Comparison of ENCODE assay signal across 38 cellular contexts in genomic region chr3:4313606-4314308, GRCh38. TPM values are rescaled to one million over a fixed set of nuclear protein-coding genes. Genes with fewer than 3 reads are reported as not detected.
DNase-seq lines count a peak whose midpoint lies in the region; ATAC-seq, FAIRE-seq and TF ChIP-seq lines count a peak whose summit lies in the region.
"Had no signal": no experiment of that assay in that cellular context is flagged by ENCODE, and none has a peak within 500 bp of the region (broad histone marks: within the 10 kb centered on the region; RNA-seq: fewer than 3 reads in every experiment).

No MANE protein-coding gene starts in this region.

- H3K4me3 Mint-ChIP-seq in astrocyte (ENCODE audit: unreplicated experiment) = no peak overlapping the region
- H3K4me3 Mint-ChIP-seq in activated naive CD4-positive, alpha-beta T cell treated with anti-CD3 and anti-CD28 coated beads, Interleukin-2, amount 10 ng/mL, durations not matched to agents 7 days and 5 days = no peak overlapping the region
- H3K4me3 Mint-ChIP-seq: activated CD4-positive, alpha-beta T cell treated with anti-CD3 and anti-CD28 coated beads, Interleukin-2, amount 10 ng/mL, durations not matched to agents 24 days and 14 days; neural progenitor cell; stimulated activated memory B cell treated with anti-CD40 and anti-IgM and Interleukin-4, amounts not matched to agents 10 μg/mL and 1 μg/mL and 100 μg/mL, for 72 hours; T-helper 2 cell treated with Interferon-gamma antibody and Interleukin-4, amounts not matched to agents 5 μg/mL and 100 μg/mL, for 36 hours had no signal

- in situ Hi-C loops in HepG2 (cut with HindIII; ENCODE audit: extremely low pct_ligation_motif_present, low pct_unique_long_range_greater_than_20kb) = no loop called here

- H3K27me3 Mint-ChIP-seq in astrocyte (ENCODE audit: low read depth, unreplicated experiment) = no peaks in the 10 kb centered on the region
- H3K27me3 Mint-ChIP-seq in activated naive CD4-positive, alpha-beta T cell treated with anti-CD3 and anti-CD28 coated beads, Interleukin-2, amount 10 ng/mL, durations not matched to agents 7 days and 5 days = no peaks in the 10 kb centered on the region
- H3K27me3 Mint-ChIP-seq: activated CD4-positive, alpha-beta T cell treated with anti-CD3 and anti-CD28 coated beads, Interleukin-2, amount 10 ng/mL, durations not matched to agents 24 days and 14 days; stimulated activated memory B cell treated with anti-CD40 and anti-IgM and Interleukin-4, amounts not matched to agents 10 μg/mL and 1 μg/mL and 100 μg/mL, for 72 hours had no signal

- intact Hi-C loops in HepG2 (cut with micrococcal nuclease; ENCODE audit: unreplicated experiment) (no loop called here), right lobe of liver (cut with DNase I) (no loop called here), dorsolateral prefrontal cortex (cut with DNase I) (no loop called here)

- TF ChIP-seq EP300 in HepG2 (IDR thresholded peaks at IDR 0.05; ENCODE audit: low read depth in 2 of 2, low read length in 2 of 2) (no peak), HepG2 (CRISPR knock-in tag; IDR thresholded peaks at IDR 0.05; ENCODE audit: borderline replicate concordance) (no peak)

- FAIRE-seq in HepG2 (lab: Jason Lieb, UNC) (peak; percentile 32), astrocyte (lab: Jason Lieb, UNC) (peak; percentile 41)
- FAIRE-seq: colon, pancreas had no signal

- peaks cover 14% of the 10 kb centered on the region for H3K36me3 Mint-ChIP-seq in astrocyte (ENCODE audit: low read depth, unreplicated experiment)
- H3K36me3 Mint-ChIP-seq in activated naive CD4-positive, alpha-beta T cell treated with anti-CD3 and anti-CD28 coated beads, Interleukin-2, amount 10 ng/mL, durations not matched to agents 7 days and 5 days = peaks cover 24% of the 10 kb centered on the region

- no peaks in the 10 kb centered on the region for H4K20me1 ChIP-seq in HepG2 (ENCODE audit: insufficient read depth, low read length)
- peaks cover 9% of the 10 kb centered on the region for H4K20me1 ChIP-seq in astrocyte (ENCODE audit: insufficient read depth, low read length)

- TF ChIP-seq POLR2A in HepG2 (IDR thresholded peaks at IDR 0.05; ENCODE audit: insufficient read depth in 1 of 2, low read depth in 2 of 2, low read length in 2 of 2) (no peak), right lobe of liver (IDR thresholded peaks at IDR 0.05) (no peak)

- no peak overlapping the region for H3K4me3 ChIP-seq in HepG2 (replicated peaks in 1 of 3; ENCODE audit: insufficient read depth in 1 of 3, low read depth in 2 of 3, low read length in 3 of 3)
- H3K4me3 ChIP-seq in right lobe of liver = no peak overlapping the region
- H3K4me3 ChIP-seq in astrocyte (ENCODE audit: insufficient read depth, low read depth, low read length) = no peak overlapping the region
- H3K4me3 ChIP-seq in dorsolateral prefrontal cortex = no peak overlapping the region
- H3K4me3 ChIP-seq: cardiac muscle cell, esophagus squamous epithelium, gastrocnemius medialis, neural progenitor cell, pancreas had no signal

- peaks cover 11% of the 10 kb centered on the region for H3K4me1 Mint-ChIP-seq in astrocyte (ENCODE audit: low read depth, unreplicated experiment)
- no peaks in the 10 kb centered on the region for H3K4me1 Mint-ChIP-seq in activated naive CD4-positive, alpha-beta T cell treated with anti-CD3 and anti-CD28 coated beads, Interleukin-2, amount 10 ng/mL, durations not matched to agents 7 days and 5 days
- H3K4me1 Mint-ChIP-seq: stimulated activated memory B cell treated with anti-CD40 and anti-IgM and Interleukin-4, amounts not matched to agents 10 μg/mL and 1 μg/mL and 100 μg/mL, for 72 hours had no signal

- TF ChIP-seq CTCF in HepG2 (CRISPR knock-in tag; IDR thresholded peaks at IDR 0.05) (no peak), right lobe of liver (IDR thresholded peaks at IDR 0.05) (no peak), astrocyte (IDR thresholded peaks at IDR 0.05; ENCODE audit: insufficient read depth, low read depth, low read length) (no peak), foreskin keratinocyte (conservative IDR thresholded peaks at IDR 0.05) (no peak), dorsolateral prefrontal cortex (IDR thresholded peaks at IDR 0.05 in 54 of 56, conservative IDR thresholded peaks at IDR 0.05 in 2 of 56; ENCODE audit: low read depth in 1 of 56, partially characterized antibody in 56 of 56) (no peak)

- H3K9ac ChIP-seq in HepG2 (ENCODE audit: insufficient read depth, low read depth, low read length) (no peak overlapping the region), astrocyte (ENCODE audit: low read length) (no peak overlapping the region)
- H3K9ac ChIP-seq: neural progenitor cell had no signal

- H3K27ac ChIP-seq in HepG2 (ENCODE audit: extremely low read length, insufficient read depth, low read length) (peak overlapping the region; percentile 15), right lobe of liver (no peak overlapping the region), astrocyte (ENCODE audit: low read depth, low read length) (no peak overlapping the region), foreskin keratinocyte (no peak overlapping the region), dorsolateral prefrontal cortex (no peak overlapping the region)
- H3K27ac ChIP-seq: 22Rv1, cardiac muscle cell, esophagus squamous epithelium, gastrocnemius medialis, neural progenitor cell, pancreas, VCaP had no signal

- POLR2A ChIA-PET in HepG2 (lab: Yijun Ruan, JAX) = no interaction called here

- H3K27ac Mint-ChIP-seq in astrocyte (ENCODE audit: unreplicated experiment) = no peak overlapping the region
- H3K27ac Mint-ChIP-seq in activated naive CD4-positive, alpha-beta T cell treated with anti-CD3 and anti-CD28 coated beads, Interleukin-2, amount 10 ng/mL, durations not matched to agents 7 days and 5 days = no peak overlapping the region
- H3K27ac Mint-ChIP-seq: activated CD4-positive, alpha-beta T cell treated with anti-CD3 and anti-CD28 coated beads, Interleukin-2, amount 10 ng/mL, durations not matched to agents 24 days and 14 days; activated naive CD4-positive, alpha-beta T cell treated with anti-CD3 and anti-CD28 coated beads, Interleukin-2, amount 50 U/mL, for 72 hours; activated T-helper 2 cell treated with anti-CD3 and anti-CD28 coated beads, Interferon-gamma antibody, Interleukin-2, Interleukin-4, amounts not matched to agents 10 μg/mL and 5 μg/mL and 100 μg/mL, durations not matched to agents 14 hours and 24 hours and 36 hours; neural progenitor cell; stimulated activated memory B cell treated with anti-CD40 and anti-IgM and Interleukin-4, amounts not matched to agents 10 μg/mL and 1 μg/mL and 100 μg/mL, for 72 hours; T-helper 2 cell treated with Interferon-gamma antibody and Interleukin-4, amounts not matched to agents 5 μg/mL and 100 μg/mL, for 36 hours had no signal

- H3K27me3 ChIP-seq in HepG2 (ENCODE audit: control insufficient read depth in 1 of 2, insufficient read depth in 2 of 2, low read length in 2 of 2) (no peaks in the 10 kb centered on the region), right lobe of liver (no peaks in the 10 kb centered on the region), astrocyte (ENCODE audit: insufficient read depth, low read length) (no peaks in the 10 kb centered on the region), foreskin keratinocyte (no peaks in the 10 kb centered on the region), dorsolateral prefrontal cortex (no peaks in the 10 kb centered on the region)
- H3K27me3 ChIP-seq: cardiac muscle cell, esophagus squamous epithelium, gastrocnemius medialis, neural progenitor cell, pancreas had no signal

- peak; percentile 73 for DNase-seq in HepG2 (ENCODE audit: low spot score)
- DNase-seq in right lobe of liver = no peak
- no peak for DNase-seq in astrocyte (ENCODE audit: low read depth)
- DNase-seq in foreskin keratinocyte = no peak
- DNase-seq in activated naive CD4-positive, alpha-beta T cell treated with anti-CD3 and anti-CD28 coated beads, Interleukin-2, amount 10 ng/mL, durations not matched to agents 7 days and 5 days = no peak
- DNase-seq in dorsolateral prefrontal cortex = no peak
- DNase-seq in SK-N-DZ (ENCODE audit: low spot score) = no peak
- DNase-seq: activated CD4-positive, alpha-beta T cell treated with anti-CD3 and anti-CD28 coated beads, Interleukin-2, amount 10 ng/mL, durations not matched to agents 24 days and 14 days; activated CD8-positive, alpha-beta memory T cell treated with anti-CD3 and anti-CD28 coated beads for 24 hours; activated T-cell treated with anti-CD3 and anti-CD28 coated beads for 4 hours; anterior cingulate cortex; Calu3; DND-41; effector CD8-positive, alpha-beta T cell; esophagus squamous epithelium; gastrocnemius medialis; H7; hypothalamus; mesenchymal stem cell; NCI-H1417; NCI-H2029 treated with DMSO at 0.1 percent for 48 hours; NCI-H2227 treated with DMSO at 0.1 percent for 48 hours; NCI-H526 treated with DMSO at 0.1 percent for 48 hours; NK-92 treated with Interleukin-12 subunit alpha and Interleukin-12 subunit beta, amount 100 ng/mL, for 24 hours; pancreas; SHP77 treated with DMSO at 0.1 percent for 48 hours; trophoblast cell had no signal

- H3K9me3 ChIP-seq in HepG2 (ENCODE audit: low read length) (no peaks in the 10 kb centered on the region), right lobe of liver (no peaks in the 10 kb centered on the region), astrocyte (ENCODE audit: insufficient read depth, low read depth, low read length) (no peaks in the 10 kb centered on the region)
- H3K9me3 ChIP-seq: esophagus squamous epithelium, gastrocnemius medialis, pancreas had no signal

- H3K4me1 ChIP-seq in HepG2 (ENCODE audit: insufficient read depth, low read length) (peaks cover 13% of the 10 kb centered on the region), right lobe of liver (no peaks in the 10 kb centered on the region), astrocyte (ENCODE audit: insufficient read depth, low read length) (no peaks in the 10 kb centered on the region), foreskin keratinocyte (no peaks in the 10 kb centered on the region)

- CTCF ChIA-PET in HepG2 (lab: Yijun Ruan, JAX; ENCODE audit: low intra/inter-chr PET ratio, low total read pairs) = no interaction called here
- CTCF ChIA-PET in activated naive CD4-positive, alpha-beta T cell treated with anti-CD3 and anti-CD28 coated beads, Interleukin-2, amount 10 ng/mL, durations not matched to agents 7 days and 5 days (lab: Charles Lee) = interaction anchor here (0.6 to 1.8 kb wide), 4 partner anchors 9 to 179 kb away, joined by 3 to 6 read pairs (median 4); no protein-coding TSS in a partner anchor

- H3K36me3 ChIP-seq in HepG2 (replicated peaks in 1 of 2; ENCODE audit: control insufficient read depth in 1 of 2, insufficient read depth in 2 of 2, low read length in 2 of 2) = peaks cover 3 to 27% of the 10 kb centered on the region in 2 experiments; a peak in 3 of 5 replicates
- H3K36me3 ChIP-seq in right lobe of liver = no peaks in the 10 kb centered on the region
- peaks cover 6% of the 10 kb centered on the region for H3K36me3 ChIP-seq in astrocyte (ENCODE audit: insufficient read depth, low read length)
- H3K36me3 ChIP-seq: cardiac muscle cell, pancreas had no signal

- 93% methylated on average over 5 of the region's 5 CpGs for WGBS in HepG2 (ENCODE audit: low lambda C conversion rate)
- WGBS in right lobe of liver (ENCODE audit: insufficient coverage, low coverage, low lambda C conversion rate, missing lambda C conversion rate) = 84% methylated on average over 4 of the region's 5 CpGs

- no peaks in the 10 kb centered on the region for H3K79me2 ChIP-seq in HepG2 (ENCODE audit: insufficient read depth, low read length)
- H3K79me2 ChIP-seq in astrocyte (ENCODE audit: insufficient read depth, low read length) = peaks cover 13% of the 10 kb centered on the region

- ATAC-seq in HepG2 (peak; percentile 85), right lobe of liver (no peak), foreskin keratinocyte (peak; percentile 21), GM19035 (IDR thresholded peaks at IDR 0.05; ENCODE audit: unreplicated experiment) (no peak)
- ATAC-seq: activated naive CD4-positive, alpha-beta T cell treated with anti-CD3 and anti-CD28 coated beads, Interleukin-2, amount 50 U/mL, for 72 hours; gastrocnemius medialis; left lobe of liver; pancreas; stimulated activated memory B cell treated with anti-CD40 and anti-IgM and Interleukin-4, amounts not matched to agents 10 μg/mL and 1 μg/mL and 100 μg/mL, for 72 hours had no signal

- no peak overlapping the region for H2AFZ ChIP-seq in HepG2 (ENCODE audit: low read length)
- H2AFZ ChIP-seq in astrocyte (ENCODE audit: low read depth, low read length) = no peak overlapping the region
- H2AFZ ChIP-seq: neural progenitor cell had no signal

- no peaks in the 10 kb centered on the region for H3K9me3 Mint-ChIP-seq in astrocyte (ENCODE audit: unreplicated experiment)
- H3K9me3 Mint-ChIP-seq in activated naive CD4-positive, alpha-beta T cell treated with anti-CD3 and anti-CD28 coated beads, Interleukin-2, amount 10 ng/mL, durations not matched to agents 7 days and 5 days = no peaks in the 10 kb centered on the region
- H3K9me3 Mint-ChIP-seq: activated CD4-positive, alpha-beta T cell treated with anti-CD3 and anti-CD28 coated beads, Interleukin-2, amount 10 ng/mL, durations not matched to agents 24 days and 14 days; activated T-helper 2 cell treated with anti-CD3 and anti-CD28 coated beads, Interferon-gamma antibody, Interleukin-2, Interleukin-4, amounts not matched to agents 10 μg/mL and 5 μg/mL and 100 μg/mL, durations not matched to agents 14 hours and 24 hours and 36 hours; stimulated activated memory B cell treated with anti-CD40 and anti-IgM and Interleukin-4, amounts not matched to agents 10 μg/mL and 1 μg/mL and 100 μg/mL, for 72 hours; T-helper 2 cell treated with Interferon-gamma antibody and Interleukin-4, amounts not matched to agents 5 μg/mL and 100 μg/mL, for 36 hours had no signal

- no TSS peak for BruUV-seq in HepG2 (replicated peaks; lab: Mats Ljungman, UMichigan)

- H3K4me2 ChIP-seq in HepG2 (ENCODE audit: low read depth, low read length) (no peak overlapping the region), astrocyte (ENCODE audit: low read length) (peak overlapping the region; percentile 13)
- H3K4me2 ChIP-seq: neural progenitor cell had no signal

- no peak for TF ChIP-seq RAD21 in HepG2 (CRISPR knock-in tag; IDR thresholded peaks at IDR 0.05)

RNA-seq across cellular contexts. Expression of gene SETMAR, which starts 10.6 kb away (rescaled TPM):
- 16.7 and 20.5 TPM in 2 replicates for total RNA-seq in HepG2 (2016; rRNA removed; fragmentation: Illumina TruSeq; extraction: Trizol)
- total RNA-seq in HepG2 (2016; cell fraction: cytosol; rRNA removed; fragmentation: Illumina TruSeq; extraction: Trizol; ENCODE audit: low read depth) = 6.1 and 7.6 TPM in 2 replicates
- total RNA-seq in HepG2 (2016; cell fraction: insoluble cytoplasmic fraction; rRNA removed; fragmentation: Illumina TruSeq; extraction: Trizol) = 16.3 and 19.1 TPM in 2 replicates
- 10.2 and 10.7 TPM in 2 replicates for total RNA-seq in HepG2 (2016; cell fraction: membrane; rRNA removed; fragmentation: Illumina TruSeq; extraction: Trizol)
- total RNA-seq in HepG2 (2016; cell fraction: nucleus; rRNA removed; fragmentation: Illumina TruSeq; extraction: Trizol) = 11.8 and 16.3 TPM in 2 replicates
- polyA plus RNA-seq in HepG2 (2011; rRNA removed) = 5.3 and 7.0 TPM in 2 replicates
- polyA plus RNA-seq in HepG2 (2011; cell fraction: cytosol; rRNA removed) = 3.5 and 5.6 TPM in 2 replicates
- polyA plus RNA-seq in HepG2 (2011; cell fraction: nucleus; rRNA removed) = 4.9 and 5.1 TPM in 2 replicates
- 6.7 and 8.0 TPM in 2 replicates for polyA plus RNA-seq in HepG2 (2012)
- polyA plus RNA-seq in HepG2 (2016; cell fraction: cytosol; fragmentation: Illumina TruSeq; extraction: Trizol; ENCODE audit: low read depth) = 2.6 and 3.6 TPM in 2 replicates
- 18.7 and 19.5 TPM in 2 replicates for polyA plus RNA-seq in HepG2 (2016; cell fraction: insoluble cytoplasmic fraction; fragmentation: Illumina TruSeq; extraction: Trizol; ENCODE audit: low read depth)
- 4.9 and 5.8 TPM in 2 replicates for polyA plus RNA-seq in HepG2 (2016; cell fraction: membrane; fragmentation: Illumina TruSeq; extraction: Trizol; ENCODE audit: low read depth)
- 12.5 and 13.0 TPM in 2 replicates for polyA plus RNA-seq in HepG2 (2016; cell fraction: nucleus; fragmentation: Illumina TruSeq; extraction: Trizol; ENCODE audit: insufficient read depth, low read depth)
- 12.4 and 17.9 TPM in 2 replicates for polyA minus RNA-seq in HepG2 (2011; rRNA and poly(A)+ RNA removed; ENCODE audit: low replicate concordance)
- polyA minus RNA-seq in HepG2 (2011; cell fraction: cytosol; rRNA and poly(A)+ RNA removed) = 2.1 and 4.2 TPM in 2 replicates
- polyA minus RNA-seq in HepG2 (2011; cell fraction: nucleus; rRNA and poly(A)+ RNA removed) = 24.1 and 28.3 TPM in 2 replicates
- 1 to 10 TPM; 5.7 to 8.9 (median 7.0) TPM for total RNA-seq in right lobe of liver
- total RNA-seq in astrocyte = 8.4 and 10.9 TPM in 2 replicates
- total RNA-seq in foreskin keratinocyte = 9.8 and 11.5 TPM in 2 replicates
- polyA plus RNA-seq in foreskin keratinocyte = 8.3 and 9.3 TPM in 2 replicates
- 10 to 100 TPM; 12.0 to 32.4 (median 18.2) TPM for total RNA-seq in dorsolateral prefrontal cortex
- polyA plus RNA-seq in SK-N-DZ (2014; cell fraction: cytosol; rRNA removed) = 46.6 and 54.0 TPM in 2 replicates
- 31.1 and 43.5 TPM in 2 replicates for polyA plus RNA-seq in SK-N-DZ (2014; cell fraction: nucleus; rRNA removed)

Comparison
In these comparisons a context has a peak if more than half of its experiments do, and no peak if none do; other contexts are left out.
1. ATAC-seq: peak in HepG2 (single experiment) and foreskin keratinocyte (single experiment); none in right lobe of liver (0 of 4) and GM19035 (single experiment).